In the genomic region with DNA sequence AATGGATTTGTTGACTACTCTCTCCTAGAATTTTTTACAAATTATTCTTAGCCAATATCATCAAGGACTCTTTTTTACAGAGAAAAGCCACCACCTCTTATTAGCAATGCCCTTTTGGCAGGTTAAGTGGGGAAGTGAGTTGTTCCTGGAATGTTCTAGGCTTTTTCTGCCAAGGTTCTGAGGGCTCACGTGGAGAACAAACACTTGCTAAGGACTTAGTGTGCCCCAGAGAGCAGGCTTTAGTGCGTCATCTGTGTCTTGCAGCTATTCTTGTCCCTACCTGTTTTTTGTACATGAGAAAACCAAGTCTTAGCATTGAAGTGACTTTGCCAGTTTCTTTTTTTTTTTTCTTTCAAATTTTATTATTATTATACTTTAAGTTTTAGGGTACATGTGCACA, we compare ENCODE assay signal across 1 cellular context.
TF ChIP-seq lines count a peak whose summit lies in the region.

No MANE protein-coding gene starts in this region.

TF ChIP-seq in HepG2, 621 proteins besides CTCF, POLR2A, EP300 and RAD21:
- TF ChIP-seq TAF15 (IDR thresholded peaks at IDR 0.05; ENCODE audit: low read depth, low read length, poor library complexity, severe bottlenecking) = no peak
